Comparison of ENCODE assay signal across 1 cellular context in genomic region chr13:99380921-99381645, GRCh38.
TF ChIP-seq lines count a peak whose summit lies in the region.

No MANE protein-coding gene starts in this region.

TF ChIP-seq in GM23338, 12 proteins besides CTCF, POLR2A, EP300 and RAD21:
- TF ChIP-seq ETS1 (IDR thresholded peaks at IDR 0.05) (no peak), CREB1 (CRISPR knock-in tag; IDR thresholded peaks at IDR 0.05; ENCODE audit: low read depth) (no peak), JUNB (IDR thresholded peaks at IDR 0.05; ENCODE audit: unreplicated experiment) (no peak), EZH2 (IDR thresholded peaks at IDR 0.05; ENCODE audit: low read depth, unreplicated experiment) (no peak), EZH2phosphoT487 (IDR thresholded peaks at IDR 0.05; ENCODE audit: unreplicated experiment) (no peak), REST (IDR thresholded peaks at IDR 0.05; ENCODE audit: unreplicated experiment) (no peak), STAT1 (IDR thresholded peaks at IDR 0.05; ENCODE audit: unreplicated experiment) (no peak), ZNF462 (CRISPR knock-in tag; IDR thresholded peaks at IDR 0.05) (no peak), ZNF114 (CRISPR knock-in tag; IDR thresholded peaks at IDR 0.05) (no peak), POLR2AphosphoS5 (IDR thresholded peaks at IDR 0.05; ENCODE audit: low read depth) (no peak), ZNF331 (CRISPR knock-in tag; IDR thresholded peaks at IDR 0.05; ENCODE audit: low read depth) (no peak)
